In the genomic region with DNA sequence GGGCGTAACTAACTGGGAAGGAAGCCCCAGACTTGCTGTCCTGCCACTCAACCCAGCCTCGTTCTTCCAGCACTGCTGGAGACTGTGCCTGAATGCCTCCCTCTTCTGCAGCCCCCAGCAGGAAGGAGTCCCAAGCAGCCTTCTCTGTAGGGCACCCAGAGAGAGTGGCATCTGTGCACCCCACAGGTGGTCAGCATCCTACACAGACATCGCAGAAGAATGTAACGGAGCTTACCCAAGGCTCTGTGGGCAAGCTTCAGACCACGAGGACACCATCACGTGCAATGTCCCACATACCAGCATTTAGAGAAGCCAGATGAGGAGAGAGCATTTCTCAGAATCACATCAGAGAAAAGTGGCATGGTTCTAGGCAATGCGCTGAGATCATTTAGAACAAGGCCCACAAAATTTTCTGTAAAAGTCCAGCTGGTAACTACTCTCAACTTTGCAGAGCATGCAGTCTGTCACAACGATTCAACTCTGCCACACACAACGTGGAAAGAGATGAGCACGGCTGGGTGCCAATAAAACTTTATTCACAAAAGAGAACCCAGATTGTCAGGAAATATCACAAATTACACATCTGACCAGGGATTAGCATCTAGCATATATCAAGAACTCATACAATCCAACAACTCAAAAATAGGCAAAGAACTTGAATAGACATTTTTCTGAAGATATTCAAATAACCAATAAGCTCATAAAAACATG, we compare ENCODE assay signal across 19 cellular contexts. TPM values are rescaled to one million over a fixed set of nuclear protein-coding genes. Genes with fewer than 3 reads are reported as not detected.
DNase-seq lines count a peak whose midpoint lies in the region; ATAC-seq and TF ChIP-seq lines count a peak whose summit lies in the region.
"Had no signal": no experiment of that assay in that cellular context is flagged by ENCODE, and none has a peak within 500 bp of the region (broad histone marks: within the 10 kb centered on the region; RNA-seq: fewer than 3 reads in every experiment).

No MANE protein-coding gene starts in this region.

- H3K9me3 Mint-ChIP-seq in chondrocyte (ENCODE audit: low read depth) (peaks cover 3% of the 10 kb centered on the region), T-cell (no peaks in the 10 kb centered on the region)
- H3K9me3 Mint-ChIP-seq: CD8-positive, alpha-beta T cell had no signal

- POLR2A ChIA-PET in T-cell (lab: Charles Lee), result no interaction called here

- H3K27ac ChIP-seq in spleen, result no peak overlapping the region
- H3K27ac ChIP-seq: BLaER1 treated with 17β-estradiol and CSF1 and Interleukin-3, amounts not matched to agents 10 nM and 100 nM had no signal

- no peak for TF ChIP-seq POLR2A in spleen (IDR thresholded peaks at IDR 0.05)

- ATAC-seq in Right ventricle myocardium inferior (no peak), left ventricle myocardium superior (no peak), T-cell (replicated peaks in 1 of 4) (no peak)
- ATAC-seq: CD8-positive, alpha-beta T cell had no signal

- no peak for TF ChIP-seq CTCF in chondrocyte (IDR thresholded peaks at IDR 0.05)
- no peak for TF ChIP-seq CTCF in spleen (IDR thresholded peaks at IDR 0.05 in 8 of 11, conservative IDR thresholded peaks at IDR 0.05 in 3 of 11)

- CTCF ChIA-PET in T-cell (lab: Charles Lee), result no interaction called here

- H3K27me3 Mint-ChIP-seq in chondrocyte (ENCODE audit: low read depth) (peaks cover 34% of the 10 kb centered on the region), T-cell (peaks cover 14 to 16% of the 10 kb centered on the region in 2 donors)

- H3K4me3 Mint-ChIP-seq in chondrocyte (ENCODE audit: unreplicated experiment) (no peak overlapping the region), T-cell (no peak overlapping the region)
- H3K4me3 Mint-ChIP-seq: CD8-positive, alpha-beta T cell; H9 had no signal

- DNase-seq in Right ventricle myocardium inferior (ENCODE audit: missing footprints) (peak; percentile 13), left ventricle myocardium superior (no peak), chondrocyte (ENCODE audit: low spot score) (peak; percentile 29), mesenteric fat pad (ENCODE audit: low spot score) (peak; percentile 55), spleen (peak; percentile 33), NCI-H1436 (lab: John Stamatoyannopoulos, UW) (no peak), T-cell (no peak), NOMO-1 treated with dmso at 0.1 percent for 144 hours (lab: John Stamatoyannopoulos, UW; ENCODE audit: unreplicated experiment) (no peak)
- DNase-seq: 8988T; CD8-positive, alpha-beta T cell; H9; Kasumi-1; NCI-H1694 treated with DMSO at 0.1 percent for 48 hours; NCI-H2081 treated with DMSO at 0.1 percent for 48 hours; NCI-H2171 treated with DMSO at 0.1 percent for 48 hours; NCI-H446; NCI-H526; SHP77 had no signal

- H3K4me1 Mint-ChIP-seq in chondrocyte (ENCODE audit: low read depth) (no peaks in the 10 kb centered on the region), T-cell (no peaks in the 10 kb centered on the region)

- no peaks in the 10 kb centered on the region for H3K9me3 ChIP-seq in spleen

- H3K4me1 ChIP-seq in spleen, result no peaks in the 10 kb centered on the region
- H3K4me1 ChIP-seq: BLaER1 treated with 17β-estradiol and CSF1 and Interleukin-3, amounts not matched to agents 10 nM and 100 nM had no signal

- peaks cover 0 to 48% (median 0%) of the 10 kb centered on the region in 7 donors for H3K27me3 ChIP-seq in spleen (replicated peaks in 1 of 7)
- H3K27me3 ChIP-seq: BLaER1 treated with 17β-estradiol and CSF1 and Interleukin-3, amounts not matched to agents 10 nM and 100 nM had no signal

- no peak overlapping the region for H3K4me3 ChIP-seq in spleen
- H3K4me3 ChIP-seq: BLaER1 treated with 17β-estradiol and CSF1 and Interleukin-3, amounts not matched to agents 10 nM and 100 nM had no signal

- no peaks in the 10 kb centered on the region for H3K36me3 Mint-ChIP-seq in chondrocyte (ENCODE audit: low read depth)
- no peaks in the 10 kb centered on the region for H3K36me3 Mint-ChIP-seq in T-cell
- H3K36me3 Mint-ChIP-seq: CD8-positive, alpha-beta T cell had no signal

- 83 to 85% (median 84%) methylated on average over 10 of the region's 10 CpGs for WGBS in spleen, 5 donors

- H3K36me3 ChIP-seq in spleen, result no peaks in the 10 kb centered on the region
- H3K36me3 ChIP-seq: BLaER1 treated with 17β-estradiol and CSF1 and Interleukin-3, amounts not matched to agents 10 nM and 100 nM had no signal

- intact Hi-C loops in Right ventricle myocardium inferior (cut with DNase I), result no loop called here
- intact Hi-C loops in left ventricle myocardium superior (cut with micrococcal nuclease), result no loop called here
- intact Hi-C loops in spleen (cut with DNase I; ENCODE audit: low total_unique reads), result no loop called here

- no peak overlapping the region for H3K27ac Mint-ChIP-seq in chondrocyte (ENCODE audit: unreplicated experiment)
- H3K27ac Mint-ChIP-seq in T-cell, result no peak overlapping the region
- H3K27ac Mint-ChIP-seq: CD8-positive, alpha-beta T cell; H9 had no signal

RNA-seq across cellular contexts. Expression of a gene that starts 33.4 kb away (rescaled TPM):
- total RNA-seq in Right ventricle myocardium inferior (0.03 TPM), left ventricle myocardium superior (0.32 TPM), chondrocyte (0.53 to 1.6 TPM (median 0.97 TPM) in 3 replicates), mesenteric fat pad (2.0 TPM), spleen (10 to 100 TPM in 5 of 7 donors, 1 to 10 TPM in 2; 5.7 to 23.8 (median 12.1) TPM), T-cell (under 1 TPM in 3 of 5 donors, not detected in 2; 0.15 to 0.60 (median 0.49) TPM)
- 1 to 10 TPM in 1 of 3 donors, under 1 TPM in 2; 0.30 to 1.4 (median 0.61) TPM for polyA plus RNA-seq in spleen
- total RNA-seq: CD8-positive, alpha-beta T cell had no signal

Comparison
In these comparisons a context has a peak if more than half of its experiments do, and no peak if none do; other contexts are left out.
1. DNase-seq: peak in Right ventricle myocardium inferior (single experiment), chondrocyte (single experiment), mesenteric fat pad (single experiment) and spleen (single experiment); none in left ventricle myocardium superior (single experiment), NCI-H1436 (single experiment), T-cell (0 of 34) and NOMO-1 treated with dmso at 0.1 percent for 144 hours (single experiment).